10 cellular contexts compared by ENCODE assay signal in genomic region chr11:93532285-93532789, GRCh38. TPM values are rescaled to one million over a fixed set of nuclear protein-coding genes. Genes with fewer than 3 reads are reported as not detected.
DNase-seq lines count a peak whose midpoint lies in the region; ATAC-seq and TF ChIP-seq lines count a peak whose summit lies in the region.
"Had no signal": no experiment of that assay in that cellular context is flagged by ENCODE, and none has a peak within 500 bp of the region (broad histone marks: within the 10 kb centered on the region; RNA-seq: fewer than 3 reads in every experiment).

No MANE protein-coding gene starts in this region.

- H3K4me2 ChIP-seq in BLaER1 treated with 17β-estradiol and CSF1 and Interleukin-3, amounts not matched to agents 10 nM and 100 nM, result peak overlapping the region in 6 of 11 experiments; percentile 36 to 72 (median 60); a peak in 10 of 22 replicates

- DNase-seq in astrocyte of the hippocampus (ENCODE audit: low read depth, low spot score) (peak; percentile 26), occipital lobe (lab: John Stamatoyannopoulos, UW) (no peak), gastrocnemius medialis (no peak), SKM-1 treated with dmso at 0.1 percent for 144 hours (lab: John Stamatoyannopoulos, UW; ENCODE audit: unreplicated experiment) (no peak)
- DNase-seq in stimulated activated CD4-positive, alpha-beta T cell treated with anti-CD3 and anti-CD28 coated beads, Interleukin-2, amount 100 ng/mL, for 48 hours, result no peak
- DNase-seq: activated effector memory CD4-positive, alpha-beta T cell treated with Interleukin-2 at 50 U/mL for 16 hours; hippocampal formation had no signal

- ATAC-seq in GM19351 (IDR thresholded peaks at IDR 0.05; ENCODE audit: unreplicated experiment) (peak; percentile 20), HG03378 (IDR thresholded peaks at IDR 0.05; ENCODE audit: unreplicated experiment) (peak; percentile 38), gastrocnemius medialis (no peak)

- no peaks in the 10 kb centered on the region for H3K9me3 ChIP-seq in BLaER1 treated with 17β-estradiol and CSF1 and Interleukin-3, amounts not matched to agents 10 nM and 100 nM (replicated peaks in 1 of 11)
- H3K9me3 ChIP-seq in gastrocnemius medialis, result no peaks in the 10 kb centered on the region

- no peaks in the 10 kb centered on the region for H3K27me3 ChIP-seq in BLaER1 treated with 17β-estradiol and CSF1 and Interleukin-3, amounts not matched to agents 10 nM and 100 nM
- H3K27me3 ChIP-seq in gastrocnemius medialis, result no peaks in the 10 kb centered on the region

- TF ChIP-seq CTCF in gastrocnemius medialis (IDR thresholded peaks at IDR 0.05 in 4 of 5, conservative IDR thresholded peaks at IDR 0.05 in 1 of 5), result no peak

- in situ Hi-C loops in gastrocnemius medialis (cut with MboI; ENCODE audit: low sequenced_read_pairs in 4 of 4), result no loop called here

- intact Hi-C loops in gastrocnemius medialis (cut with DNase I; ENCODE audit: low total_unique reads), result no loop called here

- no peak overlapping the region for H3K4me3 ChIP-seq in BLaER1 treated with 17β-estradiol and CSF1 and Interleukin-3, amounts not matched to agents 10 nM and 100 nM
- no peak overlapping the region for H3K4me3 ChIP-seq in gastrocnemius medialis

- TF ChIP-seq POLR2A in gastrocnemius medialis (IDR thresholded peaks at IDR 0.05), result no peak

- no peak overlapping the region for H3K9ac ChIP-seq in BLaER1 treated with 17β-estradiol and CSF1 and Interleukin-3, amounts not matched to agents 10 nM and 100 nM

- peaks cover 61 to 96% (median 86%) of the 10 kb centered on the region in 10 experiments for H3K4me1 ChIP-seq in BLaER1 treated with 17β-estradiol and CSF1 and Interleukin-3, amounts not matched to agents 10 nM and 100 nM
- peaks cover 59 to 63% of the 10 kb centered on the region in 2 donors for H3K4me1 ChIP-seq in gastrocnemius medialis

- peaks cover 0 to 28% (median 8%) of the 10 kb centered on the region in 11 experiments; a peak in 11 of 22 replicates for H4K20me1 ChIP-seq in BLaER1 treated with 17β-estradiol and CSF1 and Interleukin-3, amounts not matched to agents 10 nM and 100 nM

- H3K36me3 ChIP-seq in BLaER1 treated with 17β-estradiol and CSF1 and Interleukin-3, amounts not matched to agents 10 nM and 100 nM, result 0 out of 22 replicates have a peak, but pooled peaks cover 0 to 4% (median 0%) of the 10 kb centered on the region in 11 experiments
- no peaks in the 10 kb centered on the region for H3K36me3 ChIP-seq in gastrocnemius medialis

- H3K27ac ChIP-seq in BLaER1 treated with 17β-estradiol and CSF1 and Interleukin-3, amounts not matched to agents 10 nM and 100 nM, result no peak overlapping the region
- H3K27ac ChIP-seq in gastrocnemius medialis, result no peak overlapping the region

RNA-seq across cellular contexts. Expression of gene SMCO4, which starts 10.9 kb away (rescaled TPM):
- total RNA-seq in occipital lobe, result 1.4 TPM
- total RNA-seq in gastrocnemius medialis, result 10 to 100 TPM in 2 of 4 donors, 1 to 10 TPM in 2; 3.1 to 18.1 (median 10.2) TPM

Comparison
In these comparisons a context has a peak if more than half of its experiments do, and no peak if none do; other contexts are left out.
1. ATAC-seq: peak in GM19351 (single experiment) and HG03378 (single experiment); none in gastrocnemius medialis (0 of 2).